ENCODE assay signal across 16 cellular contexts in the genomic region with DNA sequence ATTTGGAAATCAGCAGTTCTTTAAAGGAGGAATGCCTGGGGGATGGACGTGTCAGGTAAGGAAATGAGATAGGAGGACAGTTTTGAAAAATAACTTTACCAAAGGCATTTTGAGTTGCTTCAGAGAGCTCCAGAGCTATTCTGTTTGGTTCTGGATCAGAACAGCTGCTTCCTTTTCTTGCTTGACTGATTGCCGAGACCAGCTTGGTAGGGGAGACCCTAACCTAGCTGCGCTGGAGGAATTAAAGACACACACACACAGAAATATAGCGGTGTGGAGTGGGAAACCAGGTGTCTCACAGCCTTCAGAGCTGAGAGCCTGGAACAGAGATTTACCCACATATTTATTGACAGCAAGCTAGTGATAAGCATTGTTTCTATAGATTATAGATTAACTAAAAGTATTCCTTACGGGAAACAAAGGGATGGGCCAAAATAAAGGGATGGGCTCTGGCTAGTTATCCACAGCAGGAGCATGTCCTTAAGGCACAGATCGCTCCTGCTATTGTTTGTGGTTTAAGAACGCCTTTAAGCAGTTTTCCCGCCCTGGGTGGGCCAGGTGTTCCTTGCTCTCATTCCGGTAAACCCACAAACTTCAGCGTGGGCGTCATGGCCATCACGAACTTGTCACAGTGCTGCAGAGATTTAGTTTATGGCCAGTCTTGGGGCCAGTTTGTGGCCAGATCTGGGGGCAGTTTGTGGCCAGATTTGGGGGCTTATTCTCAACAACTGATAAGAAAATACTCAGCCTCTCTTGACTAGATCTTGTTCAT.
"Had no signal": no experiment of that assay in that cellular context is flagged by ENCODE, and none has a peak within 500 bp of the region (broad histone marks: within the 10 kb centered on the region; RNA-seq: fewer than 3 reads in every experiment).

No MANE protein-coding gene starts in this region.

- H3K4me3 Mint-ChIP-seq: activated naive CD4-positive, alpha-beta T cell treated with anti-CD3 and anti-CD28 coated beads, Interleukin-2, amount 10 ng/mL, durations not matched to agents 7 days and 5 days; activated naive CD8-positive, alpha-beta T cell treated with anti-CD3 and anti-CD28 coated beads, Interleukin-2, amount 50 U/mL, for 24 hours; brain; central memory CD8-positive, alpha-beta T cell; natural killer cell treated with Interleukin-12 subunit alpha and Interleukin-12 subunit beta and Interleukin-15 and Interleukin-18, amount 100 ng/mL, for 72 hours had no signal

- H3K27ac Mint-ChIP-seq: activated naive CD4-positive, alpha-beta T cell treated with anti-CD3 and anti-CD28 coated beads, Interleukin-2, amount 10 ng/mL, durations not matched to agents 7 days and 5 days; activated naive CD8-positive, alpha-beta T cell treated with anti-CD3 and anti-CD28 coated beads, Interleukin-2, amount 50 U/mL, for 24 hours; brain; natural killer cell treated with Interleukin-12 subunit alpha and Interleukin-12 subunit beta and Interleukin-15 and Interleukin-18, amount 100 ng/mL, for 72 hours; progenitor cell of endocrine pancreas had no signal

- H3K4me1 Mint-ChIP-seq: activated naive CD4-positive, alpha-beta T cell treated with anti-CD3 and anti-CD28 coated beads, Interleukin-2, amount 10 ng/mL, durations not matched to agents 7 days and 5 days; activated naive CD8-positive, alpha-beta T cell treated with anti-CD3 and anti-CD28 coated beads, Interleukin-2, amount 50 U/mL, for 24 hours; central memory CD8-positive, alpha-beta T cell had no signal

- H3K36me3 Mint-ChIP-seq: activated naive CD4-positive, alpha-beta T cell treated with anti-CD3 and anti-CD28 coated beads, Interleukin-2, amount 10 ng/mL, durations not matched to agents 7 days and 5 days had no signal

- DNase-seq: activated CD4-positive, alpha-beta T cell treated with anti-CD3 and anti-CD28 coated beads, Interleukin-2, amount 50 U/mL, for 1 hour; activated CD4-positive, CD25-positive, alpha-beta regulatory T cell treated with anti-CD3 and anti-CD28 coated beads, Interleukin-2, amount 50 U/mL, for 72 hours; activated CD8-positive, alpha-beta memory T cell treated with anti-CD3 and anti-CD28 coated beads for 24 hours; activated CD8-positive, alpha-beta memory T cell treated with anti-CD3 and anti-CD28 coated beads, Interleukin-2, amount 50 U/mL, for 48 hours; activated effector memory CD4-positive, alpha-beta T cell treated with Interleukin-2 at 50 U/mL for 16 hours; activated naive CD4-positive, alpha-beta T cell treated with anti-CD3 and anti-CD28 coated beads, Interleukin-2, amount 10 ng/mL, durations not matched to agents 7 days and 5 days; activated naive CD8-positive, alpha-beta T cell treated with anti-CD3 and anti-CD28 coated beads, Interleukin-2, amount 50 U/mL, for 24 hours; activated T-cell treated with anti-CD3 and anti-CD28 coated beads, Interleukin-2, amount 50 U/mL, for 48 hours; anterior cingulate cortex; stimulated activated naive CD8-positive, alpha-beta T cell treated with anti-CD3 and anti-CD28 coated beads, Interleukin-15, Interleukin-2, amounts not matched to agents 100 U/mL and 50 U/mL, for 24 hours; substantia nigra; uterus had no signal

- ATAC-seq: activated naive CD8-positive, alpha-beta T cell treated with anti-CD3 and anti-CD28 coated beads, Interleukin-2, amount 50 U/mL, for 24 hours; natural killer cell treated with Interleukin-12 subunit alpha and Interleukin-12 subunit beta and Interleukin-15 and Interleukin-18, amount 100 ng/mL, for 72 hours; stimulated activated naive CD8-positive, alpha-beta T cell treated with anti-CD3 and anti-CD28 coated beads, Interleukin-15, Interleukin-2, amounts not matched to agents 100 U/mL and 50 U/mL, for 24 hours had no signal

- H3K27me3 Mint-ChIP-seq: activated naive CD4-positive, alpha-beta T cell treated with anti-CD3 and anti-CD28 coated beads, Interleukin-2, amount 10 ng/mL, durations not matched to agents 7 days and 5 days; activated naive CD8-positive, alpha-beta T cell treated with anti-CD3 and anti-CD28 coated beads, Interleukin-2, amount 50 U/mL, for 24 hours; central memory CD8-positive, alpha-beta T cell; natural killer cell treated with Interleukin-12 subunit alpha and Interleukin-12 subunit beta and Interleukin-15 and Interleukin-18, amount 100 ng/mL, for 72 hours; progenitor cell of endocrine pancreas had no signal
